ENCODE assay signal across 21 cellular contexts in the genomic region with DNA sequence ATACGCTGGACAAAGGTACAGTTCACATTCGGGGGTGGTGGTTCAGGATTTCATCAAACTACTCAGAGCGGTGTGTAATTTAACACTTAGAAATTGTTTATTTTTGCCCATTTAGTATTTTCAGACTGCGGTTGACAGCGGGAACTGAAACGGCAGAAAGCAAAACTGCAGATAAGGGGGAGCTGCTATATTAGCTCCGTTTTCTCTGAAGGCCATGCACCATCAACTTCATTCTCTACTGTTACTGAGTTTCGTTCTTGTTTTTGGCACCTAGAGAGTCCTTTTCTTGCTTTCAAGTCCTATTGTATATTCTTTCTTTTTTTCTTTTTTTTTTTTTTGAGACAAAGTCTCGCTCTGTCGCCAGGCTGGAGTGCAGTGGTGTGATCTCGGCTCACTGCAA.
DNase-seq lines count a peak whose midpoint lies in the region; ATAC-seq, FAIRE-seq and TF ChIP-seq lines count a peak whose summit lies in the region.
"Had no signal": no experiment of that assay in that cellular context is flagged by ENCODE, and none has a peak within 500 bp of the region (broad histone marks: within the 10 kb centered on the region; RNA-seq: fewer than 3 reads in every experiment).

No MANE protein-coding gene starts in this region.

- no peaks in the 10 kb centered on the region for H3K4me1 Mint-ChIP-seq in CD14-positive monocyte

- peaks cover 5 to 10% of the 10 kb centered on the region in 2 donors for H3K36me3 Mint-ChIP-seq in CD14-positive monocyte

- no peak for FAIRE-seq in HTR-8/SVneo (lab: Jason Lieb, UNC)
- FAIRE-seq: GM12892, GM18507 had no signal

- intact Hi-C loops in CD14-positive monocyte (cut with micrococcal nuclease) = no loop called here

- no peak overlapping the region for H3K4me3 Mint-ChIP-seq in CD14-positive monocyte
- H3K4me3 Mint-ChIP-seq: CD4-positive, alpha-beta T cell had no signal

- H3K9me3 Mint-ChIP-seq in CD14-positive monocyte = peaks cover 0 to 1% (median 0%) of the 10 kb centered on the region in 7 donors
- H3K9me3 Mint-ChIP-seq: CD4-positive, alpha-beta T cell; IgD-negative memory B cell had no signal

- H3K27me3 Mint-ChIP-seq in CD14-positive monocyte (ENCODE audit: low read depth in 3 of 3) = peaks cover 0 to 2% (median 0%) of the 10 kb centered on the region in 3 donors
- H3K27me3 Mint-ChIP-seq: CD4-positive, alpha-beta T cell; IgD-negative memory B cell had no signal

- no peak for DNase-seq in CD14-positive monocyte (ENCODE audit: low spot score)
- DNase-seq in HTR-8/SVneo (ENCODE audit: insufficient read length, low spot score) = no peak
- DNase-seq: CD4-positive, alpha-beta T cell; COR-L47; DMS79; GM23248; NCI-H1105 treated with DMSO at 0.1 percent for 48 hours; NCI-H2029 treated with DMSO at 0.1 percent for 48 hours; NCI-H345; NCI-H524; NCI-H82; T-helper 1 cell had no signal

- ATAC-seq in GM19025 (IDR thresholded peaks at IDR 0.05; ENCODE audit: low read depth, unreplicated experiment) (peak; percentile 78), GM21619 (IDR thresholded peaks at IDR 0.05; ENCODE audit: unreplicated experiment) (peak; percentile 77), HG03575 (IDR thresholded peaks at IDR 0.05; ENCODE audit: extremely low read depth, insufficient number of reproducible peaks, low FRiP score, unreplicated experiment) (peak; percentile 94), HG02884 (IDR thresholded peaks at IDR 0.05; ENCODE audit: unreplicated experiment) (no peak), GM19463 (IDR thresholded peaks at IDR 0.05; ENCODE audit: unreplicated experiment) (no peak)
- ATAC-seq: Right ventricle myocardium inferior had no signal

- TF ChIP-seq CTCF in CD14-positive monocyte (IDR thresholded peaks at IDR 0.05) = no peak

- H3K27ac Mint-ChIP-seq in CD14-positive monocyte = no peak overlapping the region
- H3K27ac Mint-ChIP-seq: CD4-positive, alpha-beta T cell; IgD-negative memory B cell had no signal

Comparison
In these comparisons a context has a peak if more than half of its experiments do, and no peak if none do; other contexts are left out.
1. ATAC-seq: peak in GM19025 (single experiment), GM21619 (single experiment) and HG03575 (single experiment); none in HG02884 (single experiment) and GM19463 (single experiment).